1 cellular context compared by ENCODE assay signal in the genomic region with DNA sequence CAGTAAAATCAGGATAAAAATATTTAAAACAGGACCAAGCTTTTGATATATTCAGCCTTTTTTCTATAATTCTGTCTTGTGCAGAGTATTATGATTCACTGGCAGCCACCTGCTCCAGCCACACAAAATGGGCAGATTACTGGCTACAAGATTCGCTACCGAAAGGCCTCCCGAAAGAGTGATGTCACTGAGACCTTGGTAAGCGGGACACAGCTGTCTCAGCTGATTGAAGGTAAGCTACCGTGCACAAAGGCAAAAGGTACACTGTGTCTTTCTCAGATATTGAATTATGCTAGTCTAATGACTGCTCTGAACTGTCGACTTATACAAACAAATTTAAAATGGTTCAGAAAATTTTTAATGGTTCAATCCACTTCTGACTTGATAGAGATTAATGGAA.
TF ChIP-seq lines count a peak whose summit lies in the region.

No MANE protein-coding gene starts in this region.

TF ChIP-seq in A549, 52 proteins besides CTCF, POLR2A, EP300 and RAD21 (continued from another document):
- TF ChIP-seq, protein P1, sequence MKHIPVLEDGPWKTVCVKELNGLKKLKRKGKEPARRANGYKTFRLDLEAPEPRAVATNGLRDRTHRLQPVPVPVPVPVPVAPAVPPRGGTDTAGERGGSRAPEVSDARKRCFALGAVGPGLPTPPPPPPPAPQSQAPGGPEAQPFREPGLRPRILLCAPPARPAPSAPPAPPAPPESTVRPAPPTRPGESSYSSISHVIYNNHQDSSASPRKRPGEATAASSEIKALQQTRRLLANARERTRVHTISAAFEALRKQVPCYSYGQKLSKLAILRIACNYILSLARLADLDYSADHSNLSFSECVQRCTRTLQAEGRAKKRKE (CRISPR knock-in tag; IDR thresholded peaks at IDR 0.05; ENCODE audit: low read depth): no peak
- no peak for TF ChIP-seq FOXS1 (CRISPR knock-in tag; IDR thresholded peaks at IDR 0.05)
- TF ChIP-seq, protein P2, sequence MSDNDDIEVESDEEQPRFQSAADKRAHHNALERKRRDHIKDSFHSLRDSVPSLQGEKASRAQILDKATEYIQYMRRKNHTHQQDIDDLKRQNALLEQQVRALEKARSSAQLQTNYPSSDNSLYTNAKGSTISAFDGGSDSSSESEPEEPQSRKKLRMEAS (IDR thresholded peaks at IDR 0.05): no peak
